1 cellular context compared by ENCODE assay signal in genomic region chr1:93878889-93879586, GRCh38.
TF ChIP-seq lines count a peak whose summit lies in the region.

Gene DNTTIP2 (minus strand): TSS chr1:93879206. CDS start chr1:93879148, 58 bp downstream.

TF ChIP-seq in GM12878, 131 proteins besides CTCF, POLR2A, EP300 and RAD21 (continued from another document and continues in another):
- TF ChIP-seq CEBPZ (IDR thresholded peaks at IDR 0.05; ENCODE audit: low read depth, low read length) (peak; percentile 25; the same call in 1 of the 2 replicates), ZZZ3 (IDR thresholded peaks at IDR 0.05; ENCODE audit: control insufficient read depth, insufficient read length, low read depth) (no peak), PML (IDR thresholded peaks at IDR 0.05; ENCODE audit: low read length) (peak; percentile 99), MLLT1 (IDR thresholded peaks at IDR 0.05) (peak; percentile 72; the same call in 1 of the 2 replicates), MTA2 (IDR thresholded peaks at IDR 0.05; ENCODE audit: low read depth) (no peak; the same call in 1 of the 2 replicates), ASH2L (IDR thresholded peaks at IDR 0.05; ENCODE audit: borderline replicate concordance, low read depth) (no peak), MEF2B (IDR thresholded peaks at IDR 0.05; ENCODE audit: partially characterized antibody, poor library complexity, severe bottlenecking) (no peak), CBX3 (IDR thresholded peaks at IDR 0.05; ENCODE audit: borderline replicate concordance, low read depth) (no peak), E4F1 (IDR thresholded peaks at IDR 0.05; ENCODE audit: borderline replicate concordance, partially characterized antibody) (peak; percentile 62), TCF7 (IDR thresholded peaks at IDR 0.05; ENCODE audit: borderline replicate concordance) (no peak), SMAD1 (IDR thresholded peaks at IDR 0.05; ENCODE audit: low read depth, partially characterized antibody) (peak; percentile 87), BRCA1 (IDR thresholded peaks at IDR 0.05; ENCODE audit: low read depth, low read length) (peak; percentile 79), RCOR1 (conservative IDR thresholded peaks at IDR 0.05; ENCODE audit: low read depth, low read length) (peak; percentile 95), RUNX3 (IDR thresholded peaks at IDR 0.05; ENCODE audit: low read length) (peak; percentile 85), SREBF1 (IDR thresholded peaks at IDR 0.05; ENCODE audit: low read length) (no peak), CHD2 (IDR thresholded peaks at IDR 0.05; ENCODE audit: borderline replicate concordance, low read depth, low read length) (peak; percentile 98), MAX (IDR thresholded peaks at IDR 0.05; ENCODE audit: low read depth, low read length) (no peak), SMAD5 (IDR thresholded peaks at IDR 0.05; ENCODE audit: low read depth) (peak; percentile 97), MXI1 (IDR thresholded peaks at IDR 0.05; ENCODE audit: low read depth, low read length) (peak; percentile 89), ETV6 (conservative IDR thresholded peaks at IDR 0.05 in 1 of 2, IDR thresholded peaks at IDR 0.05 in 1 of 2; ENCODE audit: borderline replicate concordance in 1 of 2, low read depth in 1 of 2) (peak in 1 of 2 experiments; percentile 50; a peak in 1 of 4 replicates), SPI1 (IDR thresholded peaks at IDR 0.05; ENCODE audit: borderline replicate concordance, insufficient read depth, low read depth, low read length) (peak; percentile 59; the same call in 1 of the 2 replicates), BCL3 (IDR thresholded peaks at IDR 0.05; ENCODE audit: borderline replicate concordance, insufficient read depth, low read depth, low read length, poor library complexity, severe bottlenecking) (peak; percentile 37), POLR2AphosphoS5 (IDR thresholded peaks at IDR 0.05; ENCODE audit: low read length) (peak; percentile 98), ZNF622 (IDR thresholded peaks at IDR 0.05) (no peak), RBBP5 (conservative IDR thresholded peaks at IDR 0.05) (no peak), LARP7 (IDR thresholded peaks at IDR 0.05) (peak; percentile 76), KDM1A (IDR thresholded peaks at IDR 0.05; ENCODE audit: borderline replicate concordance) (no peak), CREM (IDR thresholded peaks at IDR 0.05; ENCODE audit: low read depth) (peak; percentile 99), STAT1 (conservative IDR thresholded peaks at IDR 0.05) (0 out of 2 replicates have a peak, but pooled peaks have one; percentile 63), CBFB (IDR thresholded peaks at IDR 0.05; ENCODE audit: low read depth) (peak; percentile 89), E2F8 (IDR thresholded peaks at IDR 0.05; ENCODE audit: low read depth, partially characterized antibody) (peak; percentile 82), YBX1 (IDR thresholded peaks at IDR 0.05) (no peak), HDGF (IDR thresholded peaks at IDR 0.05) (no peak), GATAD2B (conservative IDR thresholded peaks at IDR 0.05; ENCODE audit: low read depth) (0 out of 2 replicates have a peak, but pooled peaks have one; percentile 14), YY1 (IDR thresholded peaks at IDR 0.05; ENCODE audit: low read depth, low read length) (peak; percentile 95), IRF3 (IDR thresholded peaks at IDR 0.05) (no peak), NRF1 (conservative IDR thresholded peaks at IDR 0.05; ENCODE audit: low read depth, low read length) (peak; percentile 34; the same call in 1 of the 2 replicates), ZNF24 (IDR thresholded peaks at IDR 0.05) (no peak), NFIC (IDR thresholded peaks at IDR 0.05; ENCODE audit: low read depth, low read length) (peak; percentile 63; the same call in 1 of the 2 replicates), IKZF2 (IDR thresholded peaks at IDR 0.05) (peak in 1 of 2 experiments; percentile 11; a peak in 1 of 4 replicates), RELA (IDR thresholded peaks at IDR 0.05; ENCODE audit: borderline replicate concordance, partially characterized antibody) (peak; percentile 50), CEBPB (IDR thresholded peaks at IDR 0.05; ENCODE audit: borderline replicate concordance in 1 of 2, low read depth in 2 of 2, low read length in 2 of 2) (no peak), SP1 (IDR thresholded peaks at IDR 0.05; ENCODE audit: low read depth, low read length) (no peak), ZBTB11 (CRISPR knock-in tag; IDR thresholded peaks at IDR 0.05) (no peak), ZBED1 (IDR thresholded peaks at IDR 0.05; ENCODE audit: borderline replicate concordance) (peak; percentile 92), NBN (IDR thresholded peaks at IDR 0.05) (peak; percentile 88), ATF2 (IDR thresholded peaks at IDR 0.05; ENCODE audit: low read length) (no peak), EGR1 (IDR thresholded peaks at IDR 0.05; ENCODE audit: borderline replicate concordance in 1 of 2, low read depth in 2 of 2, low read length in 2 of 2) (no peak; a peak in 1 of 3 replicates), DPF2 (IDR thresholded peaks at IDR 0.05) (0 out of 2 replicates have a peak, but pooled peaks have one; percentile 40), ATF7 (IDR thresholded peaks at IDR 0.05; ENCODE audit: low read depth) (peak; percentile 28; the same call in 1 of the 2 replicates)
